In genomic region chr4:91630764-91631163, GRCh38 we compare ENCODE assay signal across 10 cellular contexts.
"Had no signal": no experiment of that assay in that cellular context is flagged by ENCODE, and none has a peak within 500 bp of the region (broad histone marks: within the 10 kb centered on the region; RNA-seq: fewer than 3 reads in every experiment).

No MANE protein-coding gene starts in this region.

- ATAC-seq: HCT116 had no signal

- H3K4me1 ChIP-seq: HAP-1 had no signal

- H3K36me3 ChIP-seq: HAP-1 had no signal

- H2AFZ ChIP-seq: GM23248 had no signal

- H3K4me3 ChIP-seq: GM23248, HAP-1 had no signal

- H3K27ac Mint-ChIP-seq: H9, HFFc6 had no signal

- FAIRE-seq: H1, H54 had no signal

- H3K4me3 Mint-ChIP-seq: H9, HFFc6 had no signal

- H3K27ac ChIP-seq: GM23248 had no signal

- H3K9me3 ChIP-seq: HAP-1 had no signal

- H3K9ac ChIP-seq: GM23248 had no signal

- DNase-seq: GM23248, GOT3, H7, H9, HCEC 1CT, HFFc6 had no signal
